ENCODE assay signal across 8 cellular contexts in genomic region chr1:237814319-237814924, GRCh38.
DNase-seq lines count a peak whose midpoint lies in the region; ATAC-seq and TF ChIP-seq lines count a peak whose summit lies in the region.

No MANE protein-coding gene starts in this region.

- no peaks in the 10 kb centered on the region for H3K27me3 Mint-ChIP-seq in glutamatergic neuron (ENCODE audit: unreplicated experiment)

- no peaks in the 10 kb centered on the region for H3K9me3 ChIP-seq in HAP-1

- peaks cover 3% of the 10 kb centered on the region; the same call in 1 of the 2 replicates for H3K4me1 ChIP-seq in HAP-1

- no peak overlapping the region for H3K4me3 Mint-ChIP-seq in glutamatergic neuron (ENCODE audit: unreplicated experiment)

- H3K4me1 Mint-ChIP-seq in glutamatergic neuron (ENCODE audit: low read depth, unreplicated experiment), result peaks cover 3% of the 10 kb centered on the region

- H3K36me3 Mint-ChIP-seq in glutamatergic neuron (ENCODE audit: unreplicated experiment), result peaks cover 4% of the 10 kb centered on the region

- DNase-seq in AG10803 (ENCODE audit: low read depth) (no peak), HAP-1 (ENCODE audit: low spot score in 2 of 2) (peak; percentile 24 to 45), RPMI8226 (peak; percentile 46), glutamatergic neuron (no peak), NCI-H774 (lab: John Stamatoyannopoulos, UW) (no peak)
- DNase-seq in activated effector memory CD4-positive, alpha-beta T cell treated with anti-CD3 and anti-CD28 coated beads, Interleukin-2, amount 50 U/mL, for 16 hours, result no peak

- H3K4me3 ChIP-seq in AG10803 (ENCODE audit: low read length) (no peak overlapping the region), HAP-1 (no peak overlapping the region)

- in situ Hi-C loops in HAP-1 (cut with MboI; ENCODE audit: low sequenced_read_pairs), result no loop called here

- ATAC-seq in GM18511 (IDR thresholded peaks at IDR 0.05; ENCODE audit: unreplicated experiment) (no peak), HG02840 (IDR thresholded peaks at IDR 0.05; ENCODE audit: low FRiP score, unreplicated experiment) (no peak)

- H3K27ac Mint-ChIP-seq in glutamatergic neuron (ENCODE audit: unreplicated experiment), result no peak overlapping the region

- no peaks in the 10 kb centered on the region for H3K27me3 ChIP-seq in HAP-1 (ENCODE audit: low read depth)

- peak; percentile 9; the same call in 1 of the 2 replicates for TF ChIP-seq CTCF in AG10803 (conservative IDR thresholded peaks at IDR 0.05; ENCODE audit: low read length)
- peak; percentile 86 for TF ChIP-seq CTCF in glutamatergic neuron (IDR thresholded peaks at IDR 0.05; ENCODE audit: partially characterized antibody, unreplicated experiment)

- H3K9me3 Mint-ChIP-seq in glutamatergic neuron (ENCODE audit: unreplicated experiment), result no peaks in the 10 kb centered on the region

- H3K36me3 ChIP-seq in HAP-1 (replicated peaks), result no peaks in the 10 kb centered on the region

Comparison
In these comparisons a context has a peak if more than half of its experiments do, and no peak if none do; other contexts are left out.
1. DNase-seq: peak in HAP-1 (2 of 2) and RPMI8226 (single experiment); none in AG10803 (single experiment), glutamatergic neuron (single experiment), activated effector memory CD4-positive, alpha-beta T cell treated with anti-CD3 and anti-CD28 coated beads, Interleukin-2, amount 50 U/mL, for 16 hours (single experiment) and NCI-H774 (single experiment).